In the genomic region with DNA sequence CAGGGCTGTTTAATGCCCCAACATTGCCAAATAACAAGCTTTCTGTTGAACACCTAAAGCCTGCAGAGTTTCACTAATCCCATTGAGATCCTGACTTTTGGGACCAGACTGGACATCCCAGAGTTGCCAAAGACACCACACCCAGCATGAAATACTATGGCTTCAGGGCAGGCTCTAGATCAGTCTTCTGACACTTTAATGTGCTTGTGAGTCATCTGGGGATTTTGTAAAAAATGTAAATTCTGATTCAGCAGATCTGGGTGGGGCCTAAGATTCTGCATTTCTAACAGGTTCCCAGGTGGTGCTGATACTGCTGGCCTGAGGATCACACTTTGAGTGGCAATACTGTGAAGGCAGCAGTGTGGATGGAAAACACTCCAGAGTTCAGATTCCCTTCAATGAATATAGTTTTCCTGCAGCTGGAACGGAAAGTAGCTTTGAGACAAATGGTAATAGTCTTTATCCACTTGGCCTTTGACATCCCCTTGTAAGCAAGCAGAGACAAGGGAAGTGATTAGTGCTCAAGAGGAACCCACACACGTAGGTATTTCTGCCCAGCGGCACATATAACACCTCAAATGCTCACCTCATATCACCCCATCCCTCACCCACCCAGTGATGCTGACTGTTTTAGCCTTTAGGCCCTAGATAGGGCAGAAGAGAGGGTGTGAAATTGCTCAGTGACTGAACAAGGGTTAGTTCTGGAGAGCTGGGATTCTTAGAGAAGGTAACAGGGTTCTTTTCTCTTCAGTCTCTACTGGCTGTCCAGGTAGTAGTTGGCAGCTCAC, we compare ENCODE assay signal across 7 cellular contexts. TPM values are rescaled to one million over a fixed set of nuclear protein-coding genes. Genes with fewer than 3 reads are reported as not detected.
DNase-seq lines count a peak whose midpoint lies in the region; ATAC-seq lines count a peak whose summit lies in the region.

No MANE protein-coding gene starts in this region.

- ATAC-seq in GM18867 (IDR thresholded peaks at IDR 0.05; ENCODE audit: unreplicated experiment): peak; percentile 53
- ATAC-seq in HG03354 (IDR thresholded peaks at IDR 0.05; ENCODE audit: poor library complexity, severe bottlenecking, unreplicated experiment): peak; percentile 69
- ATAC-seq in GM21515 (IDR thresholded peaks at IDR 0.05; ENCODE audit: unreplicated experiment): no peak

- DNase-seq in activated naive CD8-positive, alpha-beta T cell treated with anti-CD3 and anti-CD28 coated beads for 36 hours: peak; percentile 15
- peak; percentile 20 for DNase-seq in skeletal muscle cell (ENCODE audit: low read depth)
- no peak for DNase-seq in ureter (ENCODE audit: low spot score)
- DNase-seq in DMS 273 treated with DMSO at 0.1 percent for 48 hours (lab: John Stamatoyannopoulos, UW): no peak

- H3K36me3 Mint-ChIP-seq in activated naive CD8-positive, alpha-beta T cell treated with anti-CD3 and anti-CD28 coated beads for 36 hours: no peaks in the 10 kb centered on the region

- no peak overlapping the region for H3K4me3 ChIP-seq in skeletal muscle cell (ENCODE audit: low read depth, low read length)

- H3K4me1 Mint-ChIP-seq in activated naive CD8-positive, alpha-beta T cell treated with anti-CD3 and anti-CD28 coated beads for 36 hours: peaks cover 28% of the 10 kb centered on the region

- no peaks in the 10 kb centered on the region for H3K9me3 Mint-ChIP-seq in activated naive CD8-positive, alpha-beta T cell treated with anti-CD3 and anti-CD28 coated beads for 36 hours

- peak overlapping the region; percentile 61 for H3K27ac Mint-ChIP-seq in activated naive CD8-positive, alpha-beta T cell treated with anti-CD3 and anti-CD28 coated beads for 36 hours

- no peak overlapping the region for H3K4me3 Mint-ChIP-seq in activated naive CD8-positive, alpha-beta T cell treated with anti-CD3 and anti-CD28 coated beads for 36 hours

- H3K27me3 Mint-ChIP-seq in activated naive CD8-positive, alpha-beta T cell treated with anti-CD3 and anti-CD28 coated beads for 36 hours: no peaks in the 10 kb centered on the region

RNA-seq across cellular contexts. Expression of gene GSK3B, which starts 51.4 kb away (rescaled TPM):
- total RNA-seq in activated naive CD8-positive, alpha-beta T cell treated with anti-CD3 and anti-CD28 coated beads for 36 hours: 10 to 100 TPM; 33.0 to 34.2 TPM
- 48.4 TPM for total RNA-seq in ureter

Comparison
In these comparisons a context has a peak if more than half of its experiments do, and no peak if none do; other contexts are left out.
1. DNase-seq: peak in activated naive CD8-positive, alpha-beta T cell treated with anti-CD3 and anti-CD28 coated beads for 36 hours (single experiment) and skeletal muscle cell (single experiment); none in ureter (single experiment) and DMS 273 treated with DMSO at 0.1 percent for 48 hours (single experiment).